Comparison of ENCODE assay signal across 1 cellular context in the genomic region with DNA sequence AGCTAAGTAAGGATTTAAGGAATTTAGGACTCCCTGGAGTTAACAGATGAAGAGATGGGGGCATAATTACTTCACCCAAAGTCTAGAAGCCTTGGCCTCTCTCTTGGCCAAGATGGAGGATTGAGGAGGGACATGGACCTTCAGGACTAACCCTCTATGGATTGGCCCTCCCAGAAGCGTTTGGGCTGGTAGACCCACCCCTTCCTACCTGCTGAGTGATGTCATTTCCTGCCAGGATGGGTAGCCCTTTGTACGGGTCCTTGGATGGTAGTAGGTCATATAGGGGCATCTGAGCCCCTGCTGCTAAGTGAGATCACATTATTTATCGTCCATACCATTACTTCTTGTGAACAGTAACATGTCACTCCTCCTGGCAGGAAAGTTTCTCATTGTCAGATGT.
TF ChIP-seq lines count a peak whose summit lies in the region.

No MANE protein-coding gene starts in this region.

TF ChIP-seq in GM12878, 131 proteins besides CTCF, POLR2A, EP300 and RAD21:
- TF ChIP-seq BCL11A (IDR thresholded peaks at IDR 0.05; ENCODE audit: low read depth, low read length) = no peak
- TF ChIP-seq GABPA (IDR thresholded peaks at IDR 0.05; ENCODE audit: low read depth) = peak; percentile 59; the same call in 1 of the 2 replicates
